Comparison of ENCODE assay signal across 16 cellular contexts in genomic region chr3:62502315-62503300, GRCh38.
"Had no signal": no experiment of that assay in that cellular context is flagged by ENCODE, and none has a peak within 500 bp of the region (broad histone marks: within the 10 kb centered on the region; RNA-seq: fewer than 3 reads in every experiment).

No MANE protein-coding gene starts in this region.

- H3K4me2 ChIP-seq: neural progenitor cell had no signal

- ATAC-seq: foreskin keratinocyte, heart right ventricle, left ventricle myocardium superior, pancreas had no signal

- H3K27me3 ChIP-seq: heart right ventricle, neural progenitor cell, pancreas, uterus had no signal

- H2AFZ ChIP-seq: neural progenitor cell had no signal

- H3K9me3 ChIP-seq: heart right ventricle, pancreas, uterus had no signal

- H3K36me3 Mint-ChIP-seq: activated CD4-positive, alpha-beta memory T cell treated with anti-CD3 and anti-CD28 coated beads for 36 hours; activated naive CD8-positive, alpha-beta T cell treated with anti-CD3 and anti-CD28 coated beads, Interleukin-2, amount 10 ng/mL, durations not matched to agents 7 days and 5 days; neural progenitor cell had no signal

- H3K4me3 ChIP-seq: heart right ventricle, neural progenitor cell, pancreas, uterus had no signal

- H3K27ac Mint-ChIP-seq: activated CD4-positive, alpha-beta memory T cell treated with anti-CD3 and anti-CD28 coated beads for 36 hours; activated naive CD8-positive, alpha-beta T cell treated with anti-CD3 and anti-CD28 coated beads, Interleukin-2, amount 10 ng/mL, durations not matched to agents 7 days and 5 days; neural progenitor cell had no signal

- H3K9me3 Mint-ChIP-seq: activated CD4-positive, alpha-beta memory T cell treated with anti-CD3 and anti-CD28 coated beads for 36 hours; neural progenitor cell had no signal

- H3K4me1 Mint-ChIP-seq: activated naive CD8-positive, alpha-beta T cell treated with anti-CD3 and anti-CD28 coated beads, Interleukin-2, amount 10 ng/mL, durations not matched to agents 7 days and 5 days; neural progenitor cell had no signal

- H3K9ac ChIP-seq: neural progenitor cell had no signal

- H3K4me3 Mint-ChIP-seq: activated CD4-positive, alpha-beta memory T cell treated with anti-CD3 and anti-CD28 coated beads for 36 hours; activated naive CD8-positive, alpha-beta T cell treated with anti-CD3 and anti-CD28 coated beads, Interleukin-2, amount 10 ng/mL, durations not matched to agents 7 days and 5 days; neural progenitor cell had no signal

- H3K4me1 ChIP-seq: foreskin keratinocyte, neural progenitor cell, pancreas, uterus had no signal

- H3K36me3 ChIP-seq: heart right ventricle, neural progenitor cell, pancreas, uterus had no signal

- H3K27ac ChIP-seq: foreskin keratinocyte, heart right ventricle, neural progenitor cell, pancreas, uterus, VCaP had no signal

- DNase-seq: activated CD4-positive, alpha-beta memory T cell treated with anti-CD3 and anti-CD28 coated beads for 36 hours; activated gamma-delta T cell treated with Interleukin-2 at 50 U/mL for 16 hours; activated naive CD8-positive, alpha-beta T cell treated with anti-CD3 and anti-CD28 coated beads, Interleukin-2, amount 10 ng/mL, durations not matched to agents 7 days and 5 days; activated T-cell treated with anti-CD3 and anti-CD28 coated beads, Interleukin-2, amount 50 U/mL, for 48 hours; anterior cingulate cortex; foreskin keratinocyte; heart right ventricle; left ventricle myocardium superior; pancreas; stimulated activated CD4-positive, alpha-beta T cell treated with anti-CD3 and anti-CD28 coated beads, Interleukin-4, amount 100 ng/mL, for 4 hours; uterus had no signal

- FAIRE-seq: colon, endothelial cell of umbilical vein, keratinocyte, pancreas had no signal
